In genomic region chr14:23588884-23589598, GRCh38 we compare ENCODE assay signal across 8 cellular contexts. TPM values are rescaled to one million over a fixed set of nuclear protein-coding genes. Genes with fewer than 3 reads are reported as not detected.
DNase-seq lines count a peak whose midpoint lies in the region; TF ChIP-seq lines count a peak whose summit lies in the region.

No MANE protein-coding gene starts in this region.

- intact Hi-C loops in esophagus squamous epithelium (cut with DNase I), result no loop called here

- H3K4me1 Mint-ChIP-seq in nephron, result peaks cover 11% of the 10 kb centered on the region

- H3K4me3 Mint-ChIP-seq in nephron, result no peak overlapping the region

- no peaks in the 10 kb centered on the region for H3F3A ChIP-seq in DOHH2 (ENCODE audit: control insufficient read depth, insufficient read depth)

- H3K4me3 ChIP-seq in DOHH2 (ENCODE audit: low read length) (no peak overlapping the region), esophagus squamous epithelium (no peak overlapping the region)

- WGBS in esophagus squamous epithelium, 2 donors, result 11 to 17% methylated on average over 3 to 4 of the region's 5 CpGs

- H3K9me2 ChIP-seq in DOHH2 (replicated peaks; ENCODE audit: control insufficient read depth, low read length), result no peaks in the 10 kb centered on the region

- no peak for TF ChIP-seq POLR2A in esophagus squamous epithelium (IDR thresholded peaks at IDR 0.05)

- no peaks in the 10 kb centered on the region for H3K27me3 ChIP-seq in DOHH2 (ENCODE audit: control insufficient read depth, low read length)
- H3K27me3 ChIP-seq in esophagus squamous epithelium, result peaks cover 0 to 24% (median 0%) of the 10 kb centered on the region in 4 donors

- no peaks in the 10 kb centered on the region for H3K79me2 ChIP-seq in DOHH2 (ENCODE audit: control insufficient read depth, low read length)

- H3K27ac Mint-ChIP-seq in nephron, result peak overlapping the region; percentile 26 to 85 (median 75)

- H3K9me3 Mint-ChIP-seq in nephron, result peaks cover 15% of the 10 kb centered on the region

- TF ChIP-seq CTCF in DOHH2 (IDR thresholded peaks at IDR 0.05; ENCODE audit: low read depth, low read length, poor library complexity, severe bottlenecking), result peak; percentile 82
- TF ChIP-seq CTCF in esophagus squamous epithelium (IDR thresholded peaks at IDR 0.05), result peak in 5 of 6 experiments; percentile 40 to 85 (median 63)
- TF ChIP-seq CTCF in nephron (IDR thresholded peaks at IDR 0.05; ENCODE audit: unreplicated experiment in 3 of 3), result peak; percentile 85 to 87 (median 86)

- peak; percentile 24 for DNase-seq in GOT3 (lab: John Stamatoyannopoulos, UW)
- DNase-seq in Kasumi-1 (lab: John Stamatoyannopoulos, UW), result peak; percentile 86 to 89
- DNase-seq in OCI-M2 (lab: John Stamatoyannopoulos, UW; ENCODE audit: unreplicated experiment), result peak; percentile 44
- peak; percentile 80 for DNase-seq in activated T-cell treated with anti-CD3 and anti-CD28 coated beads, Interleukin-2, amount 50 U/mL, for 1 hour
- no peak for DNase-seq in esophagus squamous epithelium (lab: John Stamatoyannopoulos, UW)
- DNase-seq in stimulated activated naive CD4-positive, alpha-beta T cell (lab: John Stamatoyannopoulos, UW), result peak; percentile 70 to 81 (median 74)

- H3K4me1 ChIP-seq in DOHH2 (ENCODE audit: control insufficient read depth, low read length) (peaks cover 5% of the 10 kb centered on the region), esophagus squamous epithelium (peaks cover 0 to 7% (median 0%) of the 10 kb centered on the region in 3 donors)

- H3K36me3 ChIP-seq in DOHH2 (ENCODE audit: control insufficient read depth, low read length), result no peaks in the 10 kb centered on the region
- H3K36me3 ChIP-seq in esophagus squamous epithelium, result no peaks in the 10 kb centered on the region

- H3K4me2 ChIP-seq in DOHH2 (ENCODE audit: low read length), result no peak overlapping the region; the same call in 1 of the 2 replicates

- H4K20me1 ChIP-seq in DOHH2 (ENCODE audit: control insufficient read depth, insufficient read depth, low read depth, low read length), result no peaks in the 10 kb centered on the region

- H3K36me3 Mint-ChIP-seq in nephron (ENCODE audit: low read depth), result no peaks in the 10 kb centered on the region

- no peak overlapping the region for H3K27ac ChIP-seq in DOHH2 (ENCODE audit: low read depth, low read length)
- no peak overlapping the region for H3K27ac ChIP-seq in esophagus squamous epithelium

- H3K9me3 ChIP-seq in DOHH2 (ENCODE audit: control insufficient read depth, insufficient read depth, low read length) (no peaks in the 10 kb centered on the region), esophagus squamous epithelium (no peaks in the 10 kb centered on the region)

- peaks cover 16% of the 10 kb centered on the region for H3K27me3 Mint-ChIP-seq in nephron (ENCODE audit: low read depth)

RNA-seq across cellular contexts. Expression of gene JPH4, which starts 10.5 kb away (rescaled TPM):
- total RNA-seq in esophagus squamous epithelium, result 1 to 10 TPM in 1 of 4 donors, under 1 TPM in 1, not detected in 2; 0.21 to 2.7 TPM

RNA-seq across cellular contexts. Expression of gene AP1G2, which starts 21.4 kb away (rescaled TPM):
- 100 to 1,000 TPM in 1 of 4 donors, 10 to 100 TPM in 3; 58.0 to 116 (median 68.6) TPM for total RNA-seq in esophagus squamous epithelium

RNA-seq across cellular contexts. Expression of gene THTPA, which starts 33.0 kb away (rescaled TPM):
- 10 to 100 TPM in 3 of 4 donors, 1 to 10 TPM in 1; 8.1 to 15.1 (median 13.8) TPM for total RNA-seq in esophagus squamous epithelium

RNA-seq across cellular contexts. Expression of gene ZFHX2, which starts 37.5 kb away (rescaled TPM):
- total RNA-seq in esophagus squamous epithelium, result under 1 TPM; under 0.01 to 0.42 (median 0.20) TPM

RNA-seq across cellular contexts. Expression of gene DHRS2, which starts 47.1 kb away (rescaled TPM):
- total RNA-seq in esophagus squamous epithelium, result under 1 TPM in 2 of 4 donors, not detected in 2; 0.19 to 0.31 TPM
